ENCODE assay signal across 16 cellular contexts in genomic region chr18:63253018-63253417, GRCh38.
A peak's percentile ranks its signal among the peaks of the same experiment; 100 is the strongest.
DNase-seq lines count a peak whose midpoint lies in the region; ATAC-seq and TF ChIP-seq lines count a peak whose summit lies in the region.
"Had no signal": no experiment of that assay in that cellular context is flagged by ENCODE, and none has a peak within 500 bp of the region (broad histone marks: within the 10 kb centered on the region; RNA-seq: fewer than 3 reads in every experiment).

No MANE protein-coding gene starts in this region.

- intact Hi-C loops in IMR-90 (cut with micrococcal nuclease): loop anchor here (5.0 kb wide), 1 partner anchor 69 kb away; no protein-coding TSS in a partner anchor

- POLR2A ChIA-PET in IMR-90 (lab: Charles Lee; ENCODE audit: unreplicated experiment): no interaction called here
- POLR2A ChIA-PET in activated CD4-positive, alpha-beta memory T cell treated with anti-CD3 and anti-CD28 coated beads, Interleukin-2, amount 10 ng/mL, durations not matched to agents 7 days and 5 days (lab: Charles Lee): interaction anchor here (1.4 to 3.5 kb wide), 3 partner anchors 40 to 91 kb away, joined by 3 to 14 read pairs (median 7); no protein-coding TSS in a partner anchor

- no peak overlapping the region; the same call in 1 of the 2 replicates for H2AK5ac ChIP-seq in IMR-90 (ENCODE audit: low read depth, low read length)

- no peak overlapping the region for H4K5ac ChIP-seq in IMR-90 (ENCODE audit: low read depth, low read length)

- TF ChIP-seq CTCF in IMR-90 (conservative IDR thresholded peaks at IDR 0.05; ENCODE audit: low read depth, low read length): no peak

- peaks cover 88% of the 10 kb centered on the region for H3K36me3 Mint-ChIP-seq in activated CD4-positive, alpha-beta memory T cell treated with anti-CD3 and anti-CD28 coated beads, Interleukin-2, amount 10 ng/mL, durations not matched to agents 7 days and 5 days (ENCODE audit: low read depth)
- peaks cover 36 to 72% of the 10 kb centered on the region in 2 donors for H3K36me3 Mint-ChIP-seq in stimulated activated naive B cell treated with anti-CD40 and anti-IgM and Interleukin-4, amounts not matched to agents 10 μg/mL and 1 μg/mL and 100 μg/mL, for 72 hours

- CTCF ChIA-PET in IMR-90 (lab: Yijun Ruan, JAX): no interaction called here
- CTCF ChIA-PET in activated CD4-positive, alpha-beta memory T cell treated with anti-CD3 and anti-CD28 coated beads, Interleukin-2, amount 10 ng/mL, durations not matched to agents 7 days and 5 days (lab: Charles Lee): no interaction called here

- no peak overlapping the region for H2AFZ ChIP-seq in IMR-90 (replicated peaks; ENCODE audit: low read length, poor library complexity)

- H3K14ac ChIP-seq in IMR-90 (replicated peaks; ENCODE audit: low read depth, low read length): no peak overlapping the region

- peaks cover 5% of the 10 kb centered on the region for H3K4me1 ChIP-seq in IMR-90 (ENCODE audit: control insufficient read depth, insufficient read depth, low read length)
- peaks cover 14 to 26% of the 10 kb centered on the region in 2 donors for H3K4me1 ChIP-seq in mucosa of rectum (ENCODE audit: control insufficient read depth in 2 of 2, insufficient read depth in 2 of 2, low read length in 2 of 2)

- H3K27ac Mint-ChIP-seq in activated CD4-positive, alpha-beta memory T cell treated with anti-CD3 and anti-CD28 coated beads, Interleukin-2, amount 10 ng/mL, durations not matched to agents 7 days and 5 days: peak overlapping the region; percentile 72
- peak overlapping the region; percentile 62 for H3K27ac Mint-ChIP-seq in stimulated activated naive B cell treated with anti-CD40 and anti-IgM and Interleukin-4, amounts not matched to agents 10 μg/mL and 1 μg/mL and 100 μg/mL, for 72 hours

- TF ChIP-seq RAD21 in IMR-90 (IDR thresholded peaks at IDR 0.05; ENCODE audit: low read length): no peak

- H2BK5ac ChIP-seq in IMR-90 (ENCODE audit: low read depth, low read length, poor library complexity, severe bottlenecking): no peak overlapping the region

- no peak overlapping the region for H2BK20ac ChIP-seq in IMR-90 (ENCODE audit: low read depth, low read length)

- DNase-seq in IMR-90 (no peak), DMS114 treated with DMSO at 0.1 percent for 48 hours (lab: John Stamatoyannopoulos, UW; ENCODE audit: unreplicated experiment) (no peak), AG08396 (ENCODE audit: low spot score) (no peak), superior temporal gyrus (ENCODE audit: extremely low spot score) (no peak), EL (no peak)
- DNase-seq in activated CD4-positive, alpha-beta memory T cell treated with anti-CD3 and anti-CD28 coated beads, Interleukin-2, amount 10 ng/mL, durations not matched to agents 7 days and 5 days: no peak
- DNase-seq in stimulated activated naive B cell treated with anti-CD40 and anti-IgM and Interleukin-4, amounts not matched to agents 10 μg/mL and 1 μg/mL and 100 μg/mL, for 72 hours: no peak
- DNase-seq: activated T-cell treated with anti-CD3 and anti-CD28 coated beads, Interleukin-2, amount 50 U/mL, for 4 hours; COR-L47; head of caudate nucleus; NCI-H2029 treated with DMSO at 0.1 percent for 48 hours; NCI-H82; SHP77 treated with DMSO at 0.1 percent for 48 hours; substantia nigra had no signal

- H3K27ac ChIP-seq in IMR-90 (ENCODE audit: insufficient read depth, low read length): peak overlapping the region; percentile 50; the same call in 1 of the 2 replicates
- H3K27ac ChIP-seq in mucosa of rectum (ENCODE audit: low read depth in 2 of 2, low read length in 2 of 2): peak overlapping the region; percentile 64 to 82

- no peaks in the 10 kb centered on the region for H3K36me3 ChIP-seq in IMR-90 (ENCODE audit: control insufficient read depth, insufficient read depth, low read length)
- H3K36me3 ChIP-seq in mucosa of rectum (ENCODE audit: control insufficient read depth in 2 of 2, insufficient read depth in 2 of 2, low read length in 2 of 2): no peaks in the 10 kb centered on the region

- WGBS in IMR-90 (ENCODE audit: extremely low coverage in 2 of 2, insufficient read length in 1 of 2), 2 experiments: no CpG with 5 or more reads among the region's 6 CpGs

- no peak overlapping the region for H2BK15ac ChIP-seq in IMR-90 (ENCODE audit: low read depth, low read length)

- no peaks in the 10 kb centered on the region for H3K27me3 Mint-ChIP-seq in activated CD4-positive, alpha-beta memory T cell treated with anti-CD3 and anti-CD28 coated beads, Interleukin-2, amount 10 ng/mL, durations not matched to agents 7 days and 5 days
- H3K27me3 Mint-ChIP-seq in stimulated activated naive B cell treated with anti-CD40 and anti-IgM and Interleukin-4, amounts not matched to agents 10 μg/mL and 1 μg/mL and 100 μg/mL, for 72 hours: no peaks in the 10 kb centered on the region

- dilution Hi-C loops in IMR-90 (cut with HindIII; ENCODE audit: low sequenced_read_pairs, unreplicated experiment): no loop called here

- H3K27me3 ChIP-seq in IMR-90 (ENCODE audit: control insufficient read depth, insufficient read depth, low read length) (peaks cover 21% of the 10 kb centered on the region), mucosa of rectum (ENCODE audit: control insufficient read depth in 2 of 2, insufficient read depth in 2 of 2, low read length in 2 of 2) (no peaks in the 10 kb centered on the region)

- ATAC-seq in IMR-90 (ENCODE audit: low read depth): peak; percentile 52
- no peak for ATAC-seq in stimulated activated naive B cell treated with anti-CD40 and anti-IgM and Interleukin-4, amounts not matched to agents 10 μg/mL and 1 μg/mL and 100 μg/mL, for 72 hours (replicated peaks)
- ATAC-seq: left lobe of liver had no signal

- no peak overlapping the region for H3K4me3 Mint-ChIP-seq in activated CD4-positive, alpha-beta memory T cell treated with anti-CD3 and anti-CD28 coated beads, Interleukin-2, amount 10 ng/mL, durations not matched to agents 7 days and 5 days
- H3K4me3 Mint-ChIP-seq in stimulated activated naive B cell treated with anti-CD40 and anti-IgM and Interleukin-4, amounts not matched to agents 10 μg/mL and 1 μg/mL and 100 μg/mL, for 72 hours: no peak overlapping the region

- H3K79me1 ChIP-seq in IMR-90 (ENCODE audit: low read depth in 1 of 2, low read length in 2 of 2): no peaks in the 10 kb centered on the region

- no TSS peak for BruUV-seq in IMR-90 (replicated peaks; lab: Mats Ljungman, UMichigan)

- TF ChIP-seq POLR2A in IMR-90 (IDR thresholded peaks at IDR 0.05; ENCODE audit: low read depth, low read length): no peak

- H3K4me3 ChIP-seq in IMR-90 (ENCODE audit: insufficient read depth, low read depth, low read length): no peak overlapping the region
- peak overlapping the region; percentile 51 to 56 for H3K4me3 ChIP-seq in mucosa of rectum (ENCODE audit: low read length in 2 of 2)

- no peak overlapping the region for H4K8ac ChIP-seq in IMR-90 (ENCODE audit: low read depth in 2 of 2, low read length in 2 of 2)

- peak overlapping the region; percentile 83; the same call in 1 of the 2 replicates for H3K4me2 ChIP-seq in IMR-90 (ENCODE audit: low read depth, low read length)

- no peak overlapping the region for H3K23ac ChIP-seq in IMR-90 (ENCODE audit: low read depth, low read length)

- H3K56ac ChIP-seq in IMR-90 (ENCODE audit: extremely low read depth, insufficient read depth, low read length): no peak overlapping the region

- no peaks in the 10 kb centered on the region for H4K20me1 ChIP-seq in IMR-90 (ENCODE audit: insufficient read depth, low read length)

- H4K91ac ChIP-seq in IMR-90 (ENCODE audit: insufficient read depth, low read depth, low read length): no peak overlapping the region

- H2AK9ac ChIP-seq in IMR-90 (replicated peaks; ENCODE audit: low read depth, low read length, poor library complexity): no peak overlapping the region

- no peaks in the 10 kb centered on the region for H3K9me3 ChIP-seq in IMR-90 (ENCODE audit: control insufficient read depth, insufficient read depth, low read length)
- H3K9me3 ChIP-seq in mucosa of rectum (ENCODE audit: control insufficient read depth in 2 of 2, low read length in 2 of 2): no peaks in the 10 kb centered on the region

- H3K4me1 Mint-ChIP-seq in activated CD4-positive, alpha-beta memory T cell treated with anti-CD3 and anti-CD28 coated beads, Interleukin-2, amount 10 ng/mL, durations not matched to agents 7 days and 5 days: peaks cover 70% of the 10 kb centered on the region
- peaks cover 33 to 68% of the 10 kb centered on the region in 2 donors for H3K4me1 Mint-ChIP-seq in stimulated activated naive B cell treated with anti-CD40 and anti-IgM and Interleukin-4, amounts not matched to agents 10 μg/mL and 1 μg/mL and 100 μg/mL, for 72 hours

- no peak overlapping the region; the same call in 1 of the 2 replicates for H3K4ac ChIP-seq in IMR-90 (ENCODE audit: low read depth, low read length)

- H3K9ac ChIP-seq in IMR-90 (ENCODE audit: low read depth, low read length): no peak overlapping the region
- H3K9ac ChIP-seq in mucosa of rectum (ENCODE audit: low read depth in 1 of 2, low read length in 2 of 2): peak overlapping the region; percentile 7 to 50

- in situ Hi-C loops in IMR-90 (cut with MboI; ENCODE audit: low sequenced_read_pairs): no loop called here

- no peak overlapping the region for H2BK120ac ChIP-seq in IMR-90 (ENCODE audit: low read depth, low read length)

- H3K9me1 ChIP-seq in IMR-90 (ENCODE audit: insufficient read depth, low read length): no peaks in the 10 kb centered on the region

- no peak overlapping the region for H3K18ac ChIP-seq in IMR-90 (ENCODE audit: low read depth, low read length)

- H3K9me3 Mint-ChIP-seq in activated CD4-positive, alpha-beta memory T cell treated with anti-CD3 and anti-CD28 coated beads, Interleukin-2, amount 10 ng/mL, durations not matched to agents 7 days and 5 days: peaks cover 3% of the 10 kb centered on the region
- H3K9me3 Mint-ChIP-seq in stimulated activated naive B cell treated with anti-CD40 and anti-IgM and Interleukin-4, amounts not matched to agents 10 μg/mL and 1 μg/mL and 100 μg/mL, for 72 hours: peaks cover 6 to 9% of the 10 kb centered on the region in 2 donors

TF ChIP-seq in IMR-90, 13 proteins besides CTCF, POLR2A, EP300 and RAD21 (continues in another document):
- no peak for TF ChIP-seq SMC3 (IDR thresholded peaks at IDR 0.05; ENCODE audit: low read depth, low read length)
- no peak for TF ChIP-seq RFX5 (IDR thresholded peaks at IDR 0.05; ENCODE audit: low read depth, low read length)
- TF ChIP-seq USF2 (IDR thresholded peaks at IDR 0.05; ENCODE audit: low read depth, low read length): no peak
- no peak for TF ChIP-seq CHD1 (IDR thresholded peaks at IDR 0.05; ENCODE audit: low read depth, low read length)
- no peak for TF ChIP-seq NFE2L2 (IDR thresholded peaks at IDR 0.05; ENCODE audit: low read depth, low read length)
